ENCODE assay signal across 20 cellular contexts in the genomic region with DNA sequence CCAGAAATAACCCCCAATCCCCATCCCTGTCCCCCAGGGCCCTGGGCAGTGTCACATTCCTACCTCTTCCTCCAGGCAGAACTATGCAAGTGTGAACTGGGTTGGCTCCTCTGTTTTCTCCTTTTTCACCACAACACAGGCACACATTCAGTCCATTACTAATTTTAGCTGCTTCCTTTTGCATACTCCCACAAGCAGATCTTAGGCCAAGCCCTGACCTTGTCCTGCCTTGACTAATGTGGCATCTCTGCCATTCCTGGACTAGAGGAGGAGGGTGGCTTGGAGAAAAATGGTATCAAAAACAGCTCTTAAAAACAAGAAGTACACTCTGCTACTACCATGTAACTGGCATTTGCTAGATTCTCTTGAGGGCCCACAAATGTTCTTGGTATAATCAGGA.
DNase-seq lines count a peak whose midpoint lies in the region; ATAC-seq and TF ChIP-seq lines count a peak whose summit lies in the region.
"Had no signal": no experiment of that assay in that cellular context is flagged by ENCODE, and none has a peak within 500 bp of the region (broad histone marks: within the 10 kb centered on the region; RNA-seq: fewer than 3 reads in every experiment).

No MANE protein-coding gene starts in this region.

- H3K9ac ChIP-seq in GM23248: no peak overlapping the region
- H3K9ac ChIP-seq: BLaER1 had no signal

- H3K9me3 ChIP-seq in right atrium auricular region (no peaks in the 10 kb centered on the region), GM23248 (ENCODE audit: low read depth) (no peaks in the 10 kb centered on the region)
- H3K9me3 ChIP-seq: A549, BLaER1 had no signal

- H3K9me2 ChIP-seq in GM23248 (ENCODE audit: insufficient read depth): no peaks in the 10 kb centered on the region

- DNase-seq in Right ventricle myocardium superior: no peak
- DNase-seq in right atrium auricular region (ENCODE audit: low spot score): no peak
- no peak for DNase-seq in GM23248
- DNase-seq in nephron progenitor cell: no peak
- DNase-seq in T-helper 2 cell treated with Interferon-gamma antibody and Interleukin-4, amounts not matched to agents 5 μg/mL and 100 μg/mL, for 36 hours (ENCODE audit: low spot score): no peak
- no peak for DNase-seq in type B pancreatic cell (ENCODE audit: extremely low spot score, unreplicated experiment)
- DNase-seq: AML-193; Calu3; CD8-positive, alpha-beta T cell; DMS53; DND-41; GOT3; H7; HFFc6; IMR-90 had no signal

- H3F3A ChIP-seq in GM23248 (ENCODE audit: insufficient read depth): no peaks in the 10 kb centered on the region

- H3K27ac ChIP-seq in right atrium auricular region (no peak overlapping the region), GM23248 (no peak overlapping the region)
- H3K27ac ChIP-seq: 22Rv1, A549, BLaER1 had no signal

- intact Hi-C loops in Right ventricle myocardium superior (cut with DNase I): no loop called here

- in situ Hi-C loops in GM23248 (cut with MboI): no loop called here

- no peaks in the 10 kb centered on the region for H3K27me3 Mint-ChIP-seq in nephron progenitor cell (ENCODE audit: low read depth, poor library complexity)
- no peaks in the 10 kb centered on the region for H3K27me3 Mint-ChIP-seq in T-helper 2 cell treated with Interferon-gamma antibody and Interleukin-4, amounts not matched to agents 5 μg/mL and 100 μg/mL, for 36 hours (ENCODE audit: low read depth)
- no peaks in the 10 kb centered on the region for H3K27me3 Mint-ChIP-seq in type B pancreatic cell

- H3K79me2 ChIP-seq in GM23248 (ENCODE audit: insufficient read depth): no peaks in the 10 kb centered on the region

- H3K36me3 Mint-ChIP-seq in nephron progenitor cell (ENCODE audit: low read depth) (no peaks in the 10 kb centered on the region), type B pancreatic cell (no peaks in the 10 kb centered on the region)
- H3K36me3 Mint-ChIP-seq in T-helper 2 cell treated with Interferon-gamma antibody and Interleukin-4, amounts not matched to agents 5 μg/mL and 100 μg/mL, for 36 hours (ENCODE audit: low read depth): no peaks in the 10 kb centered on the region
- H3K36me3 Mint-ChIP-seq: CD8-positive, alpha-beta T cell had no signal

- no peak overlapping the region for H3K4me3 Mint-ChIP-seq in nephron progenitor cell
- H3K4me3 Mint-ChIP-seq in T-helper 2 cell treated with Interferon-gamma antibody and Interleukin-4, amounts not matched to agents 5 μg/mL and 100 μg/mL, for 36 hours: no peak overlapping the region
- H3K4me3 Mint-ChIP-seq in type B pancreatic cell: no peak overlapping the region
- H3K4me3 Mint-ChIP-seq: CD8-positive, alpha-beta T cell; HFFc6 had no signal

- H3K36me3 ChIP-seq in right atrium auricular region (no peaks in the 10 kb centered on the region), GM23248 (ENCODE audit: low read depth) (no peaks in the 10 kb centered on the region)
- H3K36me3 ChIP-seq: BLaER1 had no signal

- ATAC-seq in Right ventricle myocardium superior (ENCODE audit: poor library complexity) (peak; percentile 38), GM21786 (IDR thresholded peaks at IDR 0.05; ENCODE audit: unreplicated experiment) (no peak)
- ATAC-seq: A549; CD8-positive, alpha-beta T cell; HCT116 had no signal

- H3K4me1 Mint-ChIP-seq in nephron progenitor cell (peaks cover 68% of the 10 kb centered on the region), type B pancreatic cell (ENCODE audit: unreplicated experiment) (peaks cover 28% of the 10 kb centered on the region)
- H3K4me1 Mint-ChIP-seq in T-helper 2 cell treated with Interferon-gamma antibody and Interleukin-4, amounts not matched to agents 5 μg/mL and 100 μg/mL, for 36 hours (ENCODE audit: low read depth): peaks cover 4% of the 10 kb centered on the region

- H3K4me3 ChIP-seq in right atrium auricular region (no peak overlapping the region), GM23248 (no peak overlapping the region)
- H3K4me3 ChIP-seq: A549, BLaER1 had no signal

- peaks cover 0 to 10% of the 10 kb centered on the region in 2 donors for H3K4me1 ChIP-seq in right atrium auricular region
- H3K4me1 ChIP-seq in GM23248 (ENCODE audit: insufficient read depth): 0 out of 2 replicates have a peak, but pooled peaks cover 4% of the 10 kb centered on the region
- H3K4me1 ChIP-seq: A549 had no signal

- H2AFZ ChIP-seq in GM23248: 0 out of 2 replicates have a peak overlapping the region, but pooled peaks have one; percentile 20

- H3K27ac Mint-ChIP-seq in nephron progenitor cell (peak overlapping the region; percentile 44), type B pancreatic cell (no peak overlapping the region)
- H3K27ac Mint-ChIP-seq in T-helper 2 cell treated with Interferon-gamma antibody and Interleukin-4, amounts not matched to agents 5 μg/mL and 100 μg/mL, for 36 hours: no peak overlapping the region
- H3K27ac Mint-ChIP-seq: CD8-positive, alpha-beta T cell; HFFc6 had no signal

- H4K20me1 ChIP-seq in GM23248 (ENCODE audit: insufficient read depth): no peaks in the 10 kb centered on the region
- H4K20me1 ChIP-seq: BLaER1 had no signal

- H3K9me3 Mint-ChIP-seq in nephron progenitor cell: peaks cover 3% of the 10 kb centered on the region
- H3K9me3 Mint-ChIP-seq in T-helper 2 cell treated with Interferon-gamma antibody and Interleukin-4, amounts not matched to agents 5 μg/mL and 100 μg/mL, for 36 hours: no peaks in the 10 kb centered on the region
- H3K9me3 Mint-ChIP-seq in type B pancreatic cell: no peaks in the 10 kb centered on the region
- H3K9me3 Mint-ChIP-seq: CD8-positive, alpha-beta T cell; HFFc6 had no signal

- TF ChIP-seq CTCF in right atrium auricular region (IDR thresholded peaks at IDR 0.05) (no peak), nephron progenitor cell (IDR thresholded peaks at IDR 0.05) (no peak), type B pancreatic cell (conservative IDR thresholded peaks at IDR 0.05) (no peak)

- no peak overlapping the region for H3K4me2 ChIP-seq in GM23248 (ENCODE audit: unreplicated experiment)
- H3K4me2 ChIP-seq: A549, BLaER1 had no signal

- H3K27me3 ChIP-seq in right atrium auricular region (no peaks in the 10 kb centered on the region), GM23248 (replicated peaks; ENCODE audit: insufficient read depth) (no peaks in the 10 kb centered on the region)
- H3K27me3 ChIP-seq: BLaER1 had no signal
